ENCODE assay signal across 2 cellular contexts in genomic region chr4:168664242-168664897, GRCh38.
A peak's percentile ranks its signal among the peaks of the same experiment; 100 is the strongest.
TF ChIP-seq lines count a peak whose summit lies in the region.

No MANE protein-coding gene starts in this region.

TF ChIP-seq in HEK293, 187 proteins besides CTCF, POLR2A, EP300 and RAD21 (continued from another document):
- TF ChIP-seq PRDM6 (tag by site-specific recombination; IDR thresholded peaks at IDR 0.05): peak; percentile 71
- TF ChIP-seq ZNF174 (tag by site-specific recombination; IDR thresholded peaks at IDR 0.05): no peak
- no peak for TF ChIP-seq ZNF16 (tag by site-specific recombination; IDR thresholded peaks at IDR 0.05; ENCODE audit: low read depth)
- peak; percentile 59; the same call in 1 of the 2 replicates for TF ChIP-seq OSR2 (tag by site-specific recombination; IDR thresholded peaks at IDR 0.05)
- peak; percentile 60 for TF ChIP-seq ZBTB44 (tag by site-specific recombination; IDR thresholded peaks at IDR 0.05)
- TF ChIP-seq REPIN1 (tag by site-specific recombination; IDR thresholded peaks at IDR 0.05; ENCODE audit: low read depth): no peak
- TF ChIP-seq ZNF335 (tag by site-specific recombination; conservative IDR thresholded peaks at IDR 0.05): 0 out of 2 replicates have a peak, but pooled peaks have one; percentile 20

TF ChIP-seq in GM23338, 12 proteins besides CTCF, POLR2A, EP300 and RAD21 (continued from another document):
- TF ChIP-seq, protein P1, sequence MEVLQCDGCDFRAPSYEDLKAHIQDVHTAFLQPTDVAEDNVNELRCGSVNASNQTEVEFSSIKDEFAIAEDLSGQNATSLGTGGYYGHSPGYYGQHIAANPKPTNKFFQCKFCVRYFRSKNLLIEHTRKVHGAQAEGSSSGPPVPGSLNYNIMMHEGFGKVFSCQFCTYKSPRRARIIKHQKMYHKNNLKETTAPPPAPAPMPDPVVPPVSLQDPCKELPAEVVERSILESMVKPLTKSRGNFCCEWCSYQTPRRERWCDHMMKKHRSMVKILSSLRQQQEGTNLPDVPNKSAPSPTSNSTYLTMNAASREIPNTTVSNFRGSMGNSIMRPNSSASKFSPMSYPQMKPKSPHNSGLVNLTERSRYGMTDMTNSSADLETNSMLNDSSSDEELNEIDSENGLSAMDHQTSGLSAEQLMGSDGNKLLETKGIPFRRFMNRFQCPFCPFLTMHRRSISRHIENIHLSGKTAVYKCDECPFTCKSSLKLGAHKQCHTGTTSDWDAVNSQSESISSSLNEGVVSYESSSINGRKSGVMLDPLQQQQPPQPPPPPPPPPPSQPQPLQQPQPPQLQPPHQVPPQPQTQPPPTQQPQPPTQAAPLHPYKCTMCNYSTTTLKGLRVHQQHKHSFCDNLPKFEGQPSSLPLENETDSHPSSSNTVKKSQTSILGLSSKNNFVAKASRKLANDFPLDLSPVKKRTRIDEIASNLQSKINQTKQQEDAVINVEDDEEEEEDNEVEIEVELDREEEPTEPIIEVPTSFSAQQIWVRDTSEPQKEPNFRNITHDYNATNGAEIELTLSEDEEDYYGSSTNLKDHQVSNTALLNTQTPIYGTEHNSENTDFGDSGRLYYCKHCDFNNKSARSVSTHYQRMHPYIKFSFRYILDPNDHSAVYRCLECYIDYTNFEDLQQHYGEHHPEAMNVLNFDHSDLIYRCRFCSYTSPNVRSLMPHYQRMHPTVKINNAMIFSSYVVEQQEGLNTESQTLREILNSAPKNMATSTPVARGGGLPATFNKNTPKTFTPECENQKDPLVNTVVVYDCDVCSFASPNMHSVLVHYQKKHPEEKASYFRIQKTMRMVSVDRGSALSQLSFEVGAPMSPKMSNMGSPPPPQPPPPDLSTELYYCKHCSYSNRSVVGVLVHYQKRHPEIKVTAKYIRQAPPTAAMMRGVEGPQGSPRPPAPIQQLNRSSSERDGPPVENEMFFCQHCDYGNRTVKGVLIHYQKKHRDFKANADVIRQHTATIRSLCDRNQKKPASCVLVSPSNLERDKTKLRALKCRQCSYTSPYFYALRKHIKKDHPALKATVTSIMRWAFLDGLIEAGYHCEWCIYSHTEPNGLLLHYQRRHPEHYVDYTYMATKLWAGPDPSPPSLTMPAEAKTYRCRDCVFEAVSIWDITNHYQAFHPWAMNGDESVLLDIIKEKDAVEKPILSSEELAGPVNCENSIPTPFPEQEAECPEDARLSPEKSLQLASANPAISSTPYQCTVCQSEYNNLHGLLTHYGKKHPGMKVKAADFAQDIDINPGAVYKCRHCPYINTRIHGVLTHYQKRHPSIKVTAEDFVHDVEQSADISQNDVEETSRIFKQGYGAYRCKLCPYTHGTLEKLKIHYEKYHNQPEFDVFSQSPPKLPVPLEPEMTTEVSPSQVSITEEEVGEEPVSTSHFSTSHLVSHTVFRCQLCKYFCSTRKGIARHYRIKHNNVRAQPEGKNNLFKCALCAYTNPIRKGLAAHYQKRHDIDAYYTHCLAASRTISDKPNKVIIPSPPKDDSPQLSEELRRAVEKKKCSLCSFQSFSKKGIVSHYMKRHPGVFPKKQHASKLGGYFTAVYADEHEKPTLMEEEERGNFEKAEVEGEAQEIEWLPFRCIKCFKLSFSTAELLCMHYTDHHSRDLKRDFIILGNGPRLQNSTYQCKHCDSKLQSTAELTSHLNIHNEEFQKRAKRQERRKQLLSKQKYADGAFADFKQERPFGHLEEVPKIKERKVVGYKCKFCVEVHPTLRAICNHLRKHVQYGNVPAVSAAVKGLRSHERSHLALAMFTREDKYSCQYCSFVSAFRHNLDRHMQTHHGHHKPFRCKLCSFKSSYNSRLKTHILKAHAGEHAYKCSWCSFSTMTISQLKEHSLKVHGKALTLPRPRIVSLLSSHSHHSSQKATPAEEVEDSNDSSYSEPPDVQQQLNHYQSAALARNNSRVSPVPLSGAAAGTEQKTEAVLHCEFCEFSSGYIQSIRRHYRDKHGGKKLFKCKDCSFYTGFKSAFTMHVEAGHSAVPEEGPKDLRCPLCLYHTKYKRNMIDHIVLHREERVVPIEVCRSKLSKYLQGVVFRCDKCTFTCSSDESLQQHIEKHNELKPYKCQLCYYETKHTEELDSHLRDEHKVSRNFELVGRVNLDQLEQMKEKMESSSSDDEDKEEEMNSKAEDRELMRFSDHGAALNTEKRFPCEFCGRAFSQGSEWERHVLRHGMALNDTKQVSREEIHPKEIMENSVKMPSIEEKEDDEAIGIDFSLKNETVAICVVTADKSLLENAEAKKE (CRISPR knock-in tag; IDR thresholded peaks at IDR 0.05): no peak
- TF ChIP-seq REST (IDR thresholded peaks at IDR 0.05; ENCODE audit: unreplicated experiment) (no peak), POLR2AphosphoS5 (IDR thresholded peaks at IDR 0.05; ENCODE audit: low read depth) (no peak), EZH2phosphoT487 (IDR thresholded peaks at IDR 0.05; ENCODE audit: unreplicated experiment) (no peak), EZH2 (IDR thresholded peaks at IDR 0.05; ENCODE audit: low read depth, unreplicated experiment) (no peak), NANOG (IDR thresholded peaks at IDR 0.05; ENCODE audit: borderline replicate concordance) (no peak), JUNB (IDR thresholded peaks at IDR 0.05; ENCODE audit: unreplicated experiment) (no peak), CREB1 (CRISPR knock-in tag; IDR thresholded peaks at IDR 0.05; ENCODE audit: low read depth) (no peak), ZNF331 (CRISPR knock-in tag; IDR thresholded peaks at IDR 0.05; ENCODE audit: low read depth) (no peak), ZNF114 (CRISPR knock-in tag; IDR thresholded peaks at IDR 0.05) (no peak)
- TF ChIP-seq, protein P2, sequence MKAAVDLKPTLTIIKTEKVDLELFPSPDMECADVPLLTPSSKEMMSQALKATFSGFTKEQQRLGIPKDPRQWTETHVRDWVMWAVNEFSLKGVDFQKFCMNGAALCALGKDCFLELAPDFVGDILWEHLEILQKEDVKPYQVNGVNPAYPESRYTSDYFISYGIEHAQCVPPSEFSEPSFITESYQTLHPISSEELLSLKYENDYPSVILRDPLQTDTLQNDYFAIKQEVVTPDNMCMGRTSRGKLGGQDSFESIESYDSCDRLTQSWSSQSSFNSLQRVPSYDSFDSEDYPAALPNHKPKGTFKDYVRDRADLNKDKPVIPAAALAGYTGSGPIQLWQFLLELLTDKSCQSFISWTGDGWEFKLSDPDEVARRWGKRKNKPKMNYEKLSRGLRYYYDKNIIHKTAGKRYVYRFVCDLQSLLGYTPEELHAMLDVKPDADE (IDR thresholded peaks at IDR 0.05): no peak
